15 cellular contexts compared by ENCODE assay signal in the genomic region with DNA sequence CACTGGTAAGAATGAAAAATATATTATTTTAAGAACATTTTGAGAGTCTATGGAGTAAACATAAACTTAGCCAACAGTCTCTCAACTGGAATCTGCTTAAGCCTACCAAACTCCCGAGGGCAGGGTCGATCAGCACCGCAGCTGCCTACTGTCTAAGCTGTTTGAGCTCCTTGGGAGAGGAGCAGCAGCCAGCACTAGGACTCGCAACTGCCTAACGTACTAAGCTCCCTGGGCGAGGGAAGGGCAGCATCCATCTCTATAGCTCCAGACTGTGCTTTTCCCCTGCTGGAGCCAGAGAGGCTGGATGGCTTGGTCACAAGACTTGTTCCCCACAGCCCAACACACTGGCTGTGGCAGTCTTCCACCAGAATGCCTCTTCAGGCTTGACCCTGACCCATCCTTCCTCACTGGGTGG.
"Had no signal": no experiment of that assay in that cellular context is flagged by ENCODE, and none has a peak within 500 bp of the region (broad histone marks: within the 10 kb centered on the region; RNA-seq: fewer than 3 reads in every experiment).

No MANE protein-coding gene starts in this region.

- DNase-seq: activated CD4-positive, alpha-beta T cell treated with anti-CD3 and anti-CD28 coated beads, Interleukin-2, amount 50 U/mL, for 4 hours; activated CD4-positive, CD25-positive, alpha-beta regulatory T cell treated with anti-CD3 and anti-CD28 coated beads, Interleukin-2, amount 50 U/mL, for 72 hours; activated gamma-delta T cell; cortex of kidney; erythroblast; nephron progenitor cell; occipital lobe; small intestine; stimulated activated CD4-positive, alpha-beta T cell treated with anti-CD3 and anti-CD28 coated beads, Interleukin-15, amount 100 ng/mL, for 24 hours; stimulated activated CD4-positive, alpha-beta T cell treated with anti-CD3 and anti-CD28 coated beads, Interleukin-2, amount 100 ng/mL, for 48 hours; stimulated activated naive CD8-positive, alpha-beta T cell treated with anti-CD3 and anti-CD28 coated beads, Interleukin-15, amount 100 ng/mL, for 72 hours; upper lobe of left lung had no signal

- H3K4me3 ChIP-seq: lung, upper lobe of left lung had no signal

- H3K4me1 ChIP-seq: upper lobe of left lung had no signal

- ATAC-seq: activated naive CD4-positive, alpha-beta T cell treated with anti-CD3 and anti-CD28 coated beads, Interleukin-2, amount 50 U/mL, for 72 hours; left colon; stimulated activated naive CD8-positive, alpha-beta T cell treated with anti-CD3 and anti-CD28 coated beads, Interleukin-15, amount 100 ng/mL, for 72 hours had no signal

- H3K36me3 ChIP-seq: upper lobe of left lung had no signal
